In the genomic region with DNA sequence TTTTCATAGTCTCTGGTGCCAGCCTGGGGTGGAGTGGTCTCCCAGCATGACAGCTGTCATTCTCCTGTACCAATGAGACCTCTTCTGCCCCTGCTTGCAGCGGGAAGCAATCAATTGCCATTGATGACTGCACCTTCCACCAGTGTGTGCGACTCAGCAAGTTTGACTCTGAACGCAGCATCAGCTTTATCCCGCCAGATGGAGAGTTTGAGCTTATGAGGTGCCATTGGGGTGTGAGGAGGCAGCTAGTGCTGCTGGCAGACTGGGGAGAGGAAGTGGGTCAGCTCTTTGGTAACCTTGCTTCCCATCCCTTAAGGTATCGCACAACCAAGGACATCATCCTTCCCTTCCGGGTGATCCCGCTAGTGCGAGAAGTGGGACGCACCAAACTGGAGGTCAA, we compare ENCODE assay signal across 33 cellular contexts. TPM values are rescaled to one million over a fixed set of nuclear protein-coding genes. Genes with fewer than 3 reads are reported as not detected.
"Had no signal": no experiment of that assay in that cellular context is flagged by ENCODE, and none has a peak within 500 bp of the region (broad histone marks: within the 10 kb centered on the region; RNA-seq: fewer than 3 reads in every experiment).

No MANE protein-coding gene starts in this region.

- H3K9me3 Mint-ChIP-seq: mesothelial cell of epicardium; naive B cell; natural killer cell treated with Interleukin-12 subunit alpha and Interleukin-12 subunit beta and Interleukin-15 and Interleukin-18, amount 100 ng/mL, for 72 hours; neural progenitor cell; stimulated activated memory B cell treated with anti-CD40 and anti-IgM and Interleukin-4, amounts not matched to agents 10 μg/mL and 1 μg/mL and 100 μg/mL, for 72 hours had no signal

- ATAC-seq: foreskin keratinocyte; gastroesophageal sphincter; heart right ventricle; left cardiac atrium; left lung; mucosa of descending colon; natural killer cell treated with Interleukin-12 subunit alpha and Interleukin-12 subunit beta and Interleukin-15 and Interleukin-18, amount 100 ng/mL, for 72 hours; stimulated activated memory B cell treated with anti-CD40 and anti-IgM and Interleukin-4, amounts not matched to agents 10 μg/mL and 1 μg/mL and 100 μg/mL, for 72 hours; stimulated activated naive CD8-positive, alpha-beta T cell treated with anti-CD3 and anti-CD28 coated beads, Interleukin-15, Interleukin-2, amounts not matched to agents 100 U/mL and 50 U/mL, for 24 hours; upper lobe of right lung had no signal

- H3K9me3 ChIP-seq: esophagus muscularis mucosa, gastroesophageal sphincter, heart right ventricle, left lung, mucosa of descending colon, prostate gland, right atrium auricular region, spleen, thoracic aorta, tibial nerve, upper lobe of right lung, uterus had no signal

- FAIRE-seq: islet of Langerhans had no signal

- H3K27ac ChIP-seq: esophagus muscularis mucosa, foreskin keratinocyte, gastroesophageal sphincter, heart right ventricle, left lung, neural progenitor cell, prostate gland, right atrium auricular region, skin epidermis, spleen, thoracic aorta, tibial nerve, upper lobe of right lung, uterus had no signal

- H2AFZ ChIP-seq: neural progenitor cell had no signal

- H3K4me3 Mint-ChIP-seq: mesothelial cell of epicardium; natural killer cell treated with Interleukin-12 subunit alpha and Interleukin-12 subunit beta and Interleukin-15 and Interleukin-18, amount 100 ng/mL, for 72 hours; neural progenitor cell; stimulated activated memory B cell treated with anti-CD40 and anti-IgM and Interleukin-4, amounts not matched to agents 10 μg/mL and 1 μg/mL and 100 μg/mL, for 72 hours had no signal

- H3K36me3 ChIP-seq: neural progenitor cell, uterus had no signal

- H3K4me2 ChIP-seq: neural progenitor cell had no signal

- H3K4me3 ChIP-seq: dorsolateral prefrontal cortex, esophagus muscularis mucosa, gastroesophageal sphincter, heart right ventricle, left lung, mucosa of descending colon, neural progenitor cell, prostate gland, right atrium auricular region, skin epidermis, spleen, thoracic aorta, tibial nerve, upper lobe of right lung, uterus had no signal

- H3K4me1 ChIP-seq: foreskin keratinocyte had no signal

- H3K9ac ChIP-seq: neural progenitor cell had no signal

- H3K27me3 ChIP-seq: dorsolateral prefrontal cortex, esophagus muscularis mucosa, foreskin keratinocyte, gastroesophageal sphincter, heart right ventricle, left lung, neural progenitor cell, right atrium auricular region, spleen, tibial nerve, upper lobe of right lung, uterus had no signal

- DNase-seq: cortex of kidney; dorsolateral prefrontal cortex; effector CD4-positive, alpha-beta T cell; foreskin keratinocyte; heart right ventricle; hippocampal formation; left cardiac atrium; left lung; mesenchymal stem cell; mucosa of descending colon; naive B cell; spleen; stimulated activated CD4-positive, alpha-beta T cell treated with anti-CD3 and anti-CD28 coated beads, Interleukin-4, amount 100 ng/mL, for 4 hours; stimulated activated naive CD8-positive, alpha-beta T cell treated with anti-CD3 and anti-CD28 coated beads, Interleukin-15, Interleukin-2, amounts not matched to agents 100 U/mL and 50 U/mL, for 24 hours; upper lobe of right lung; uterus had no signal

- H3K27ac Mint-ChIP-seq: mesothelial cell of epicardium; neural progenitor cell; stimulated activated memory B cell treated with anti-CD40 and anti-IgM and Interleukin-4, amounts not matched to agents 10 μg/mL and 1 μg/mL and 100 μg/mL, for 72 hours had no signal

- H3K27me3 Mint-ChIP-seq: naive B cell; natural killer cell treated with Interleukin-12 subunit alpha and Interleukin-12 subunit beta and Interleukin-15 and Interleukin-18, amount 100 ng/mL, for 72 hours; stimulated activated memory B cell treated with anti-CD40 and anti-IgM and Interleukin-4, amounts not matched to agents 10 μg/mL and 1 μg/mL and 100 μg/mL, for 72 hours had no signal

RNA-seq across cellular contexts. Expression of a gene that starts 47.8 kb away (rescaled TPM):
- total RNA-seq: epithelial cell of proximal tubule; fibroblast of lung; foreskin keratinocyte; kidney epithelial cell; left cardiac atrium; lower leg skin; natural killer cell treated with Interleukin-12 subunit alpha and Interleukin-12 subunit beta and Interleukin-15 and Interleukin-18, amount 100 ng/mL, for 72 hours; osteoblast; right atrium auricular region; thoracic aorta; upper lobe of right lung had no signal
- polyA plus RNA-seq: fibroblast of lung, foreskin keratinocyte had no signal
